8 cellular contexts compared by ENCODE assay signal in the genomic region with DNA sequence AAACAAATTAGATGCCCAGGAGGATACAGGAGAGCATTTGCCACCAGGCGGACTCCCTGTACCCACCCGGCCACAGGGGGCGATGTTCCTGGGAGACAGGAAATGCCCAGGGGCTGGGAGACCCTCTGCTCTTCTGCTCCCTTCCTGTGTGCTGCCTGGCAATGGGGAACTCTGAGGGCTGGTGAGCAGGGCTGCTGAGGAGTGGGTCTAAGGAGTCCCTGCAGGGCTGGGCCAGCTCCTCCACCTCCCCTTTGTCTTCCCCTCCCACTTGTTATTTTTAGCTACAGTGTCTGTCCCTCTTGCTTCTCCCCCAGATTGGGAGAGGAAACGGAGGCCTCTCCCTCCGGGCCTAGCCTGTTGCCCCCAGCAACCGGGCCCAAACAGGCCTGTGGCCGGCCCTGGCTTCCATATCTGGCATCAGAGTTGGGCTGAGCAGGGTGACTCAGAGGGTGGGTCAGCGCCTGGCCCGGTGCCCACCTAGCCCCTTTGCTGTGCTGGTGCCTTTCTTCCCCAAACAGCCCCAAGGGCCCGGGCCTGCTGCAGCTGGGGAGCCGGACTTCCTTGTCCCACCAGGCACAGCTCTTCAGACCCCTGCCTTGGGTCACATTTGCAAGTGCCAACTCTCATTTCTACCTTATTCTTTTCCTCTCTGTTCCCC. TPM values are rescaled to one million over a fixed set of nuclear protein-coding genes. Genes with fewer than 3 reads are reported as not detected.
DNase-seq lines count a peak whose midpoint lies in the region; ATAC-seq and TF ChIP-seq lines count a peak whose summit lies in the region.

No MANE protein-coding gene starts in this region.

- H3K27ac Mint-ChIP-seq in GM23338: peak overlapping the region; percentile 90
- H3K27ac Mint-ChIP-seq in naive thymus-derived CD8-positive, alpha-beta T cell: peak overlapping the region in 9 of 10 donors; percentile 38 to 94 (median 84)

- H3K27me3 ChIP-seq in GM23338 (ENCODE audit: insufficient read depth) (no peaks in the 10 kb centered on the region), aorta (ENCODE audit: control insufficient read depth in 1 of 2, insufficient read depth in 2 of 2, low read length in 1 of 2) (no peaks in the 10 kb centered on the region)

- intact Hi-C loops in aorta (cut with DNase I): loop anchor here in 1 of 2 donors (10.0 kb wide), 1 partner anchor 151 kb away; the partner anchor contains the start of gene ARHGEF2

- no peaks in the 10 kb centered on the region for H4K20me1 ChIP-seq in GM23338 (replicated peaks; ENCODE audit: insufficient read depth)

- no peaks in the 10 kb centered on the region for H3K9me3 ChIP-seq in aorta (ENCODE audit: control insufficient read depth, low read length)

- H3K36me3 ChIP-seq in GM23338 (ENCODE audit: insufficient read depth) (peaks cover 3% of the 10 kb centered on the region; the same call in 1 of the 2 replicates), aorta (ENCODE audit: control insufficient read depth in 1 of 2, insufficient read depth in 2 of 2, low read length in 1 of 2) (peaks cover 0 to 2% of the 10 kb centered on the region in 2 donors)

- peak overlapping the region; percentile 82 for H3K27ac ChIP-seq in GM23338 (ENCODE audit: low read depth)
- peak overlapping the region; percentile 88 to 97 for H3K27ac ChIP-seq in aorta (ENCODE audit: low read depth in 1 of 2, low read length in 2 of 2)

- peak; percentile 63 to 83 for TF ChIP-seq CTCF in GM23338 (conservative IDR thresholded peaks at IDR 0.05; ENCODE audit: low read depth in 2 of 2)
- peak; percentile 56 for TF ChIP-seq CTCF in epithelial cell of proximal tubule (conservative IDR thresholded peaks at IDR 0.05; ENCODE audit: low read depth, low read length)

- peaks cover 8% of the 10 kb centered on the region; the same call in 1 of the 2 replicates for H3F3A ChIP-seq in GM23338 (replicated peaks; ENCODE audit: low read depth)

- H3K27me3 Mint-ChIP-seq in GM23338 (ENCODE audit: insufficient read depth, low read depth, poor library complexity): peaks cover 36% of the 10 kb centered on the region
- peaks cover 0 to 5% (median 0%) of the 10 kb centered on the region in 5 donors for H3K27me3 Mint-ChIP-seq in naive thymus-derived CD8-positive, alpha-beta T cell

- peak; percentile 86 for DNase-seq in COLO668 (lab: John Stamatoyannopoulos, UW; ENCODE audit: unreplicated experiment)
- DNase-seq in GM23338 (ENCODE audit: low spot score): peak; percentile 91
- DNase-seq in NCI-H226: peak; percentile 99
- DNase-seq in activated CD8-positive, alpha-beta memory T cell treated with anti-CD3 and anti-CD28 coated beads for 24 hours: peak; percentile 80
- DNase-seq in epithelial cell of proximal tubule (ENCODE audit: low read depth): no peak
- peak in 9 of 10 donors; percentile 40 to 83 (median 54) for DNase-seq in naive thymus-derived CD8-positive, alpha-beta T cell
- DNase-seq in aorta: peak; percentile 98 to 99

- H3K4me3 Mint-ChIP-seq in GM23338: peak overlapping the region; percentile 64
- peak overlapping the region in 6 of 10 donors; percentile 22 to 65 (median 41) for H3K4me3 Mint-ChIP-seq in naive thymus-derived CD8-positive, alpha-beta T cell

- H3K36me3 Mint-ChIP-seq in GM23338 (ENCODE audit: low read depth): no peaks in the 10 kb centered on the region; the same call in 2 of the 3 replicates
- H3K36me3 Mint-ChIP-seq in naive thymus-derived CD8-positive, alpha-beta T cell: no peaks in the 10 kb centered on the region

- no peak overlapping the region for H3K4me3 ChIP-seq in GM23338
- H3K4me3 ChIP-seq in epithelial cell of proximal tubule (ENCODE audit: low read depth, low read length): peak overlapping the region; percentile 15
- H3K4me3 ChIP-seq in aorta (ENCODE audit: low read length in 2 of 2): no peak overlapping the region

- POLR2A ChIA-PET in naive thymus-derived CD8-positive, alpha-beta T cell (lab: Charles Lee): interaction anchor here (0.9 to 4.7 kb wide), 5 partner anchors 12 to 29 kb away, joined by 3 to 30 read pairs (median 6); partner anchors contain the start of gene LMNA

- H3K9me2 ChIP-seq in GM23338 (ENCODE audit: insufficient read depth): no peaks in the 10 kb centered on the region

- H2AFZ ChIP-seq in GM23338: no peak overlapping the region

- ATAC-seq in GM23338 (peak; percentile 19), aorta (ENCODE audit: low FRiP score) (peak; percentile 78), GM21786 (IDR thresholded peaks at IDR 0.05; ENCODE audit: unreplicated experiment) (no peak)
- ATAC-seq in naive thymus-derived CD8-positive, alpha-beta T cell: peak; percentile 12 to 19

- H3K4me2 ChIP-seq in GM23338: peak overlapping the region; percentile 62; the same call in 1 of the 2 replicates

- WGBS in aorta, 2 donors: 3 to 4% methylated on average over 11 of the region's 11 CpGs

- H3K4me1 ChIP-seq in GM23338 (ENCODE audit: insufficient read depth): peaks cover 59% of the 10 kb centered on the region
- H3K4me1 ChIP-seq in aorta (ENCODE audit: control insufficient read depth in 1 of 2, insufficient read depth in 2 of 2, low read length in 2 of 2): no peaks in the 10 kb centered on the region

- H3K4me1 Mint-ChIP-seq in GM23338: peaks cover 64% of the 10 kb centered on the region
- H3K4me1 Mint-ChIP-seq in naive thymus-derived CD8-positive, alpha-beta T cell: peaks cover 19 to 70% (median 62%) of the 10 kb centered on the region in 4 donors

- peaks cover 10% of the 10 kb centered on the region for H3K79me2 ChIP-seq in GM23338 (replicated peaks; ENCODE audit: insufficient read depth)

- H3K9me3 Mint-ChIP-seq in GM23338: no peaks in the 10 kb centered on the region; the same call in 2 of the 3 replicates
- no peaks in the 10 kb centered on the region for H3K9me3 Mint-ChIP-seq in naive thymus-derived CD8-positive, alpha-beta T cell

TF ChIP-seq in GM23338, 12 proteins besides CTCF, POLR2A, EP300 and RAD21:
- TF ChIP-seq POLR2AphosphoS5 (IDR thresholded peaks at IDR 0.05; ENCODE audit: low read depth): peak; percentile 15; the same call in 1 of the 2 replicates
- TF ChIP-seq, protein P1, sequence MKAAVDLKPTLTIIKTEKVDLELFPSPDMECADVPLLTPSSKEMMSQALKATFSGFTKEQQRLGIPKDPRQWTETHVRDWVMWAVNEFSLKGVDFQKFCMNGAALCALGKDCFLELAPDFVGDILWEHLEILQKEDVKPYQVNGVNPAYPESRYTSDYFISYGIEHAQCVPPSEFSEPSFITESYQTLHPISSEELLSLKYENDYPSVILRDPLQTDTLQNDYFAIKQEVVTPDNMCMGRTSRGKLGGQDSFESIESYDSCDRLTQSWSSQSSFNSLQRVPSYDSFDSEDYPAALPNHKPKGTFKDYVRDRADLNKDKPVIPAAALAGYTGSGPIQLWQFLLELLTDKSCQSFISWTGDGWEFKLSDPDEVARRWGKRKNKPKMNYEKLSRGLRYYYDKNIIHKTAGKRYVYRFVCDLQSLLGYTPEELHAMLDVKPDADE (IDR thresholded peaks at IDR 0.05): peak; percentile 92
- TF ChIP-seq EZH2 (IDR thresholded peaks at IDR 0.05; ENCODE audit: low read depth, unreplicated experiment): no peak

RNA-seq across cellular contexts. Expression of gene LMNA, which starts 11.7 kb away (rescaled TPM):
- 56.3 and 68.9 TPM in 2 replicates for total RNA-seq in GM23338 (2014; rRNA removed; shearing (Covaris generic))
- polyA plus RNA-seq in GM23338 (2016; fragmentation: Nextera tagmentation; extraction: Ambion mirVana) (35.5 and 38.9 TPM in 2 replicates), aorta (100 to 1,000 TPM in 1 of 2 donors, 10 to 100 TPM in 1; 94.3 to 378 TPM)
- total RNA-seq in epithelial cell of proximal tubule (358 and 433 TPM in 2 replicates), aorta (1,000 to 10,000 TPM in 1 of 2 donors, 100 to 1,000 TPM in 1; 497 to 1,067 TPM)
- total RNA-seq in naive thymus-derived CD8-positive, alpha-beta T cell: 1 to 10 TPM; 2.0 to 2.7 TPM
- 1 to 10 TPM in 1 of 3 donors, under 1 TPM in 2; 0.62 to 4.0 (median 0.75) TPM for polyA plus RNA-seq in naive thymus-derived CD8-positive, alpha-beta T cell

RNA-seq across cellular contexts. Expression of gene SEMA4A, which starts 27.2 kb away (rescaled TPM):
- 17.0 and 20.2 TPM in 2 replicates for total RNA-seq in GM23338 (2014; rRNA removed; shearing (Covaris generic))
- 5.5 and 5.6 TPM in 2 replicates for polyA plus RNA-seq in GM23338 (2016; fragmentation: Nextera tagmentation; extraction: Ambion mirVana)
- total RNA-seq in epithelial cell of proximal tubule: 1.4 and 3.5 TPM in 2 replicates
- total RNA-seq in naive thymus-derived CD8-positive, alpha-beta T cell: 1 to 10 TPM; 1.2 TPM
- 1 to 10 TPM in 1 of 3 donors, under 1 TPM in 2; 0.16 to 1.4 (median 0.22) TPM for polyA plus RNA-seq in naive thymus-derived CD8-positive, alpha-beta T cell
- total RNA-seq in aorta: 10 to 100 TPM in 1 of 2 donors, 1 to 10 TPM in 1; 8.9 to 20.0 TPM
- 1 to 10 TPM; 3.0 to 4.7 TPM for polyA plus RNA-seq in aorta

RNA-seq across cellular contexts. Expression of gene MEX3A, which starts 43.9 kb away (rescaled TPM):
- 31.5 and 38.1 TPM in 2 replicates for total RNA-seq in GM23338 (2014; rRNA removed; shearing (Covaris generic))
- polyA plus RNA-seq in GM23338 (2016; fragmentation: Nextera tagmentation; extraction: Ambion mirVana) (18.5 and 19.7 TPM in 2 replicates), aorta (under 1 TPM; 0.03 to 0.13 TPM)
- total RNA-seq in epithelial cell of proximal tubule (14.8 and 19.0 TPM in 2 replicates), aorta (1 to 10 TPM; 1.2 to 1.6 TPM)
- under 1 TPM in 1 of 2 experiments, not detected in 1; 0.38 TPM for total RNA-seq in naive thymus-derived CD8-positive, alpha-beta T cell
- not detected for polyA plus RNA-seq in naive thymus-derived CD8-positive, alpha-beta T cell

Comparison
In these comparisons a context has a peak if more than half of its experiments do, and no peak if none do; other contexts are left out.
1. RNA of gene LMNA, which starts 11.7 kb away (total RNA-seq): 497 to 1,067 TPM in aorta, 358 to 433 TPM in epithelial cell of proximal tubule and 56.3 to 68.9 TPM in GM23338; 2.0 to 2.7 TPM in naive thymus-derived CD8-positive, alpha-beta T cell; every median in the first group is over 10 times any median in the second.